In the genomic region with DNA sequence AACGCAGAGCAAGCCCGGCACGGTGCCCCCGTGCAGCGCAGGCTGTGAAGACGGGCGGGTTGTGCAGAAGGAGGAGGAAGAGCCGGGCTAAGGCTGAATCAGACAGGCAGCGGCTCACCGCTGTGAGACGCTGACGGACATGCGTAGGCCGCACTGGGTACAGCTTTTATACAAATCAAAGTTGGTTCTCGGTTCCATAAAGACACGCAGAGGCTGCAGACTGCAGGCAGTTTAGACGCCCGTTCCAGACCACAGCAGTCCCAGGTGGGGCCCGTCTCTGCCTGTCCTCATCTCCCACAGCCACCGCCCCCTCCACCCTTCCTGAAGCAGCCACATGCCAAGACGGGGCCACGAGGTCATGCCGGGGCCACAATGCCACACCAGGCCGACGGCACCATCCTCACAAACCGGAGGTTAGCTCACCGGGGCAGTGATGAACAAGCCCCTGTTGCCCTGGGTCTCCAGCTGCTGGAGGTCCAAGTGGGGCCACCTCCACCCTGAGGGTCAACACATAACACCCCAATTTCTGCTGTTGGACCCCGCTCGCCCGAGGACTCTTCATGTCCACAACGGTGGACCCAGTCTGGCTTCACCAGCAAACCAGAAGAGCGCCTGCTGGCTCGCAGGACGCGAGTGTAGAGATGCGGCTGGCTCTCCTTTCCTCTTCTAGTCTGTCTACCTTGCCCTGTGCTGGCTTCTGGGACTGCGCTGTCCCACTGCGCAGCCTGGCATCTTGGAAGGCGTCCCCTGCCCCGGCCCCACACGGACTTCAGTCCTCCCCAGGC, we compare ENCODE assay signal across 29 cellular contexts.
DNase-seq lines count a peak whose midpoint lies in the region; ATAC-seq and TF ChIP-seq lines count a peak whose summit lies in the region.
"Had no signal": no experiment of that assay in that cellular context is flagged by ENCODE, and none has a peak within 500 bp of the region (broad histone marks: within the 10 kb centered on the region; RNA-seq: fewer than 3 reads in every experiment).

No MANE protein-coding gene starts in this region.

- no peak for ATAC-seq in naive B cell (ENCODE audit: low read depth in 2 of 2)
- ATAC-seq: activated naive CD8-positive, alpha-beta T cell treated with anti-CD3 and anti-CD28 coated beads, Interleukin-2, amount 50 U/mL, for 24 hours; effector memory CD8-positive, alpha-beta T cell; gastrocnemius medialis; GM12878; upper lobe of right lung had no signal

- H3K4me3 Mint-ChIP-seq in activated CD4-positive, alpha-beta T cell treated with anti-CD3 and anti-CD28 coated beads, Interleukin-2, amount 10 ng/mL, durations not matched to agents 7 days and 5 days: no peak overlapping the region
- H3K4me3 Mint-ChIP-seq in activated CD4-positive, alpha-beta T cell treated with anti-CD3 and anti-CD28 coated beads, Interleukin-2, amount 10 ng/mL, durations not matched to agents 24 days and 14 days: no peak overlapping the region
- no peak overlapping the region for H3K4me3 Mint-ChIP-seq in naive B cell
- H3K4me3 Mint-ChIP-seq: activated naive CD8-positive, alpha-beta T cell treated with anti-CD3 and anti-CD28 coated beads, Interleukin-2, amount 50 U/mL, for 24 hours; effector memory CD8-positive, alpha-beta T cell; nephron progenitor cell; T-helper 1 cell treated with Interleukin-12 subunit alpha and Interleukin-12 subunit beta and Interleukin-4 antibody, amounts not matched to agents 30 μg/mL and 1 μg/mL, for 36 hours had no signal

- no peak for TF ChIP-seq CTCF in astrocyte of the spinal cord (IDR thresholded peaks at IDR 0.05; ENCODE audit: low read depth, low read length)

- DNase-seq in activated CD4-positive, alpha-beta T cell treated with anti-CD3 and anti-CD28 coated beads, Interleukin-2, amount 10 ng/mL, durations not matched to agents 7 days and 5 days: no peak
- no peak for DNase-seq in activated CD4-positive, alpha-beta T cell treated with anti-CD3 and anti-CD28 coated beads, Interleukin-2, amount 10 ng/mL, durations not matched to agents 24 days and 14 days
- DNase-seq in Daoy (ENCODE audit: low read depth): peak; percentile 88
- DNase-seq in astrocyte of the spinal cord (ENCODE audit: low read depth, low spot score): peak; percentile 57
- DNase-seq in naive B cell: no peak
- no peak for DNase-seq in activated effector memory CD4-positive, alpha-beta T cell treated with Interleukin-2 at 50 U/mL for 16 hours
- DNase-seq in stimulated activated naive CD4-positive, alpha-beta T cell (lab: John Stamatoyannopoulos, UW): no peak
- no peak for DNase-seq in stimulated activated CD4-positive, alpha-beta T cell treated with anti-CD3 and anti-CD28 coated beads, Interleukin-2, amount 100 ng/mL, for 48 hours
- DNase-seq: activated naive CD8-positive, alpha-beta T cell treated with anti-CD3 and anti-CD28 coated beads, Interleukin-2, amount 50 U/mL, for 24 hours; Calu3; DND-41; effector memory CD8-positive, alpha-beta T cell; esophagus squamous epithelium; gastrocnemius medialis; HCEC 1CT; NCI-H1694; NCI-H2171; NCI-H524 treated with DMSO at 0.1 percent for 48 hours; nephron progenitor cell; Peyer's patch; sigmoid colon; stimulated activated CD8-positive, alpha-beta memory T cell treated with anti-CD3 and anti-CD28 coated beads, Interleukin-4, amount 100 ng/mL, for 48 hours; upper lobe of right lung had no signal

- H3K9me3 Mint-ChIP-seq in activated CD4-positive, alpha-beta T cell treated with anti-CD3 and anti-CD28 coated beads, Interleukin-2, amount 10 ng/mL, durations not matched to agents 7 days and 5 days: no peaks in the 10 kb centered on the region
- no peaks in the 10 kb centered on the region for H3K9me3 Mint-ChIP-seq in activated CD4-positive, alpha-beta T cell treated with anti-CD3 and anti-CD28 coated beads, Interleukin-2, amount 10 ng/mL, durations not matched to agents 24 days and 14 days
- H3K9me3 Mint-ChIP-seq in naive B cell: no peaks in the 10 kb centered on the region
- H3K9me3 Mint-ChIP-seq: activated naive CD8-positive, alpha-beta T cell treated with anti-CD3 and anti-CD28 coated beads, Interleukin-2, amount 50 U/mL, for 24 hours; activated T-helper 2 cell treated with anti-CD3 and anti-CD28 coated beads, Interferon-gamma antibody, Interleukin-2, Interleukin-4, amounts not matched to agents 10 μg/mL and 5 μg/mL and 100 μg/mL, durations not matched to agents 14 hours and 24 hours and 36 hours; effector memory CD8-positive, alpha-beta T cell; nephron progenitor cell; T-helper 1 cell treated with Interleukin-12 subunit alpha and Interleukin-12 subunit beta and Interleukin-4 antibody, amounts not matched to agents 30 μg/mL and 1 μg/mL, for 36 hours had no signal

- H3K4me1 Mint-ChIP-seq in activated CD4-positive, alpha-beta T cell treated with anti-CD3 and anti-CD28 coated beads, Interleukin-2, amount 10 ng/mL, durations not matched to agents 7 days and 5 days: peaks cover 10% of the 10 kb centered on the region
- no peaks in the 10 kb centered on the region for H3K4me1 Mint-ChIP-seq in activated CD4-positive, alpha-beta T cell treated with anti-CD3 and anti-CD28 coated beads, Interleukin-2, amount 10 ng/mL, durations not matched to agents 24 days and 14 days
- H3K4me1 Mint-ChIP-seq in naive B cell: peaks cover 4 to 20% (median 9%) of the 10 kb centered on the region in 3 donors
- H3K4me1 Mint-ChIP-seq: activated naive CD8-positive, alpha-beta T cell treated with anti-CD3 and anti-CD28 coated beads, Interleukin-2, amount 50 U/mL, for 24 hours had no signal

- POLR2A ChIA-PET in activated CD4-positive, alpha-beta T cell treated with anti-CD3 and anti-CD28 coated beads, Interleukin-2, amount 10 ng/mL, durations not matched to agents 7 days and 5 days (lab: Charles Lee): no interaction called here

- intact Hi-C loops in activated CD4-positive, alpha-beta T cell treated with anti-CD3 and anti-CD28 coated beads, Interleukin-2, amount 10 ng/mL, durations not matched to agents 24 days and 14 days (cut with micrococcal nuclease): no loop called here

- peak overlapping the region; percentile 31 for H3K27ac Mint-ChIP-seq in activated CD4-positive, alpha-beta T cell treated with anti-CD3 and anti-CD28 coated beads, Interleukin-2, amount 10 ng/mL, durations not matched to agents 7 days and 5 days
- H3K27ac Mint-ChIP-seq in activated CD4-positive, alpha-beta T cell treated with anti-CD3 and anti-CD28 coated beads, Interleukin-2, amount 10 ng/mL, durations not matched to agents 24 days and 14 days: no peak overlapping the region
- peak overlapping the region in 4 of 6 donors; percentile 34 to 83 (median 60) for H3K27ac Mint-ChIP-seq in naive B cell
- H3K27ac Mint-ChIP-seq: activated naive CD8-positive, alpha-beta T cell treated with anti-CD3 and anti-CD28 coated beads, Interleukin-2, amount 50 U/mL, for 24 hours; activated T-helper 2 cell treated with anti-CD3 and anti-CD28 coated beads, Interferon-gamma antibody, Interleukin-2, Interleukin-4, amounts not matched to agents 10 μg/mL and 5 μg/mL and 100 μg/mL, durations not matched to agents 14 hours and 24 hours and 36 hours; nephron progenitor cell; T-helper 1 cell treated with Interleukin-12 subunit alpha and Interleukin-12 subunit beta and Interleukin-4 antibody, amounts not matched to agents 30 μg/mL and 1 μg/mL, for 36 hours had no signal

- CTCF ChIA-PET in activated CD4-positive, alpha-beta T cell treated with anti-CD3 and anti-CD28 coated beads, Interleukin-2, amount 10 ng/mL, durations not matched to agents 7 days and 5 days (lab: Charles Lee): no interaction called here

- peaks cover 3% of the 10 kb centered on the region for H3K36me3 Mint-ChIP-seq in activated CD4-positive, alpha-beta T cell treated with anti-CD3 and anti-CD28 coated beads, Interleukin-2, amount 10 ng/mL, durations not matched to agents 7 days and 5 days (ENCODE audit: low read depth)
- no peaks in the 10 kb centered on the region for H3K36me3 Mint-ChIP-seq in activated CD4-positive, alpha-beta T cell treated with anti-CD3 and anti-CD28 coated beads, Interleukin-2, amount 10 ng/mL, durations not matched to agents 24 days and 14 days (ENCODE audit: low read depth)
- peaks cover 0 to 6% of the 10 kb centered on the region in 2 donors for H3K36me3 Mint-ChIP-seq in naive B cell

- in situ Hi-C loops in astrocyte of the spinal cord (cut with HindIII; ENCODE audit: low sequenced_read_pairs): no loop called here

- H3K4me3 ChIP-seq in astrocyte of the spinal cord (ENCODE audit: low read depth, low read length): no peak overlapping the region
- H3K4me3 ChIP-seq: breast epithelium, coronary artery, esophagus squamous epithelium, gastrocnemius medialis, GM12878, Peyer's patch, sigmoid colon, SK-N-MC, upper lobe of right lung had no signal

- no peaks in the 10 kb centered on the region for H3K27me3 Mint-ChIP-seq in activated CD4-positive, alpha-beta T cell treated with anti-CD3 and anti-CD28 coated beads, Interleukin-2, amount 10 ng/mL, durations not matched to agents 7 days and 5 days
- H3K27me3 Mint-ChIP-seq in activated CD4-positive, alpha-beta T cell treated with anti-CD3 and anti-CD28 coated beads, Interleukin-2, amount 10 ng/mL, durations not matched to agents 24 days and 14 days: no peaks in the 10 kb centered on the region
- no peaks in the 10 kb centered on the region for H3K27me3 Mint-ChIP-seq in naive B cell
- H3K27me3 Mint-ChIP-seq: activated naive CD8-positive, alpha-beta T cell treated with anti-CD3 and anti-CD28 coated beads, Interleukin-2, amount 50 U/mL, for 24 hours; effector memory CD8-positive, alpha-beta T cell had no signal

Comparison
In these comparisons a context has a peak if more than half of its experiments do, and no peak if none do; other contexts are left out.
1. DNase-seq: peak in Daoy (single experiment) and astrocyte of the spinal cord (single experiment); none in activated CD4-positive, alpha-beta T cell treated with anti-CD3 and anti-CD28 coated beads, Interleukin-2, amount 10 ng/mL, durations not matched to agents 7 days and 5 days (single experiment), activated CD4-positive, alpha-beta T cell treated with anti-CD3 and anti-CD28 coated beads, Interleukin-2, amount 10 ng/mL, durations not matched to agents 24 days and 14 days (single experiment), naive B cell (single experiment), activated effector memory CD4-positive, alpha-beta T cell treated with Interleukin-2 at 50 U/mL for 16 hours (single experiment), stimulated activated naive CD4-positive, alpha-beta T cell (0 of 6) and stimulated activated CD4-positive, alpha-beta T cell treated with anti-CD3 and anti-CD28 coated beads, Interleukin-2, amount 100 ng/mL, for 48 hours (0 of 2).